29 cellular contexts compared by ENCODE assay signal in genomic region chr5:34978681-34979080, GRCh38. TPM values are rescaled to one million over a fixed set of nuclear protein-coding genes. Genes with fewer than 3 reads are reported as not detected.
A peak's percentile ranks its signal among the peaks of the same experiment; 100 is the strongest.
DNase-seq lines count a peak whose midpoint lies in the region; ATAC-seq and TF ChIP-seq lines count a peak whose summit lies in the region.
"Had no signal": no experiment of that assay in that cellular context is flagged by ENCODE, and none has a peak within 500 bp of the region (broad histone marks: within the 10 kb centered on the region; RNA-seq: fewer than 3 reads in every experiment).

No MANE protein-coding gene starts in this region.

- no peak overlapping the region for H3K27ac ChIP-seq in esophagus muscularis mucosa (replicated peaks in 1 of 4)
- H3K27ac ChIP-seq: ascending aorta, cardiac muscle cell, colonic mucosa, tibial nerve had no signal

- H3K4me1 ChIP-seq in esophagus muscularis mucosa (no peaks in the 10 kb centered on the region), mucosa of descending colon (ENCODE audit: low read depth) (no peaks in the 10 kb centered on the region)
- H3K4me1 ChIP-seq: ascending aorta, colonic mucosa, tibial nerve had no signal

- peak; percentile 60 for ATAC-seq in GM18511 (IDR thresholded peaks at IDR 0.05; ENCODE audit: unreplicated experiment)
- peak; percentile 49 for ATAC-seq in GM19463 (IDR thresholded peaks at IDR 0.05; ENCODE audit: unreplicated experiment)
- peak; percentile 33 for ATAC-seq in HG02852 (IDR thresholded peaks at IDR 0.05; ENCODE audit: unreplicated experiment)
- ATAC-seq in HG03571 (IDR thresholded peaks at IDR 0.05; ENCODE audit: unreplicated experiment) = peak; percentile 40
- no peak for ATAC-seq in mucosa of descending colon
- ATAC-seq: effector memory CD8-positive, alpha-beta T cell; naive thymus-derived CD8-positive, alpha-beta T cell had no signal

- no peaks in the 10 kb centered on the region for H3K27me3 ChIP-seq in esophagus muscularis mucosa
- H3K27me3 ChIP-seq: ascending aorta, cardiac muscle cell, colonic mucosa, tibial nerve had no signal

- TF ChIP-seq CTCF in esophagus muscularis mucosa (IDR thresholded peaks at IDR 0.05) (no peak), mucosa of descending colon (IDR thresholded peaks at IDR 0.05) (no peak)

- intact Hi-C loops in esophagus muscularis mucosa (cut with DNase I) (no loop called here), mucosa of descending colon (cut with DNase I, micrococcal nuclease) (no loop called here)

- 64% methylated on average over 4 of the region's 4 CpGs for WGBS in esophagus muscularis mucosa

- H3K4me3 ChIP-seq in esophagus muscularis mucosa (no peak overlapping the region), mucosa of descending colon (no peak overlapping the region)
- H3K4me3 ChIP-seq: ascending aorta, cardiac muscle cell, colonic mucosa, tibial nerve had no signal

- H3K9me3 ChIP-seq in esophagus muscularis mucosa (no peaks in the 10 kb centered on the region), mucosa of descending colon (no peaks in the 10 kb centered on the region)
- H3K9me3 ChIP-seq: ascending aorta, colonic mucosa, SK-N-SH had no signal

- no peak for DNase-seq in HK-2 (ENCODE audit: unreplicated experiment)
- DNase-seq in SW 1271 (lab: John Stamatoyannopoulos, UW) = no peak
- no peak for DNase-seq in esophagus muscularis mucosa (ENCODE audit: extremely low spot score)
- DNase-seq in mucosa of descending colon = no peak
- DNase-seq: activated CD4-positive, alpha-beta memory T cell treated with anti-CD3 and anti-CD28 coated beads, Interleukin-2, amount 10 ng/mL, durations not matched to agents 7 days and 5 days; activated CD4-positive, CD25-positive, alpha-beta regulatory T cell treated with anti-CD3 and anti-CD28 coated beads, Interleukin-2, amount 50 U/mL, for 72 hours; activated CD8-positive, alpha-beta memory T cell treated with anti-CD3 and anti-CD28 coated beads, Interleukin-2, amount 50 U/mL, for 48 hours; activated naive CD8-positive, alpha-beta T cell treated with anti-CD3 and anti-CD28 coated beads, Interleukin-2, amount 10 ng/mL, durations not matched to agents 7 days and 5 days; CD4-positive, alpha-beta T cell; colonic mucosa; effector memory CD8-positive, alpha-beta T cell; erythroblast; GOT3; KG1; midbrain; MM.1S; naive thymus-derived CD8-positive, alpha-beta T cell; NCI-H1417 treated with DMSO at 0.1 percent for 48 hours; NCI-H2081 treated with DMSO at 0.1 percent for 48 hours; occipital lobe; SK-N-SH; T-helper 2 cell had no signal

- H3K36me3 ChIP-seq in esophagus muscularis mucosa (no peaks in the 10 kb centered on the region), mucosa of descending colon (ENCODE audit: low read depth) (no peaks in the 10 kb centered on the region)
- H3K36me3 ChIP-seq: ascending aorta, cardiac muscle cell, colonic mucosa, tibial nerve had no signal

- no peak for TF ChIP-seq POLR2A in esophagus muscularis mucosa (IDR thresholded peaks at IDR 0.05; ENCODE audit: low read depth)

- TF ChIP-seq EP300 in esophagus muscularis mucosa (IDR thresholded peaks at IDR 0.05) = no peak

RNA-seq across cellular contexts. Expression of gene DNAJC21, which starts 49.3 kb away (rescaled TPM):
- total RNA-seq in esophagus muscularis mucosa = 10 to 100 TPM; 54.5 to 85.6 (median 61.5) TPM
- 10 to 100 TPM; 37.1 to 53.6 (median 40.1) TPM for total RNA-seq in mucosa of descending colon
